ENCODE assay signal across 25 cellular contexts in genomic region chr3:55752911-55753310, GRCh38.
"Had no signal": no experiment of that assay in that cellular context is flagged by ENCODE, and none has a peak within 500 bp of the region (broad histone marks: within the 10 kb centered on the region; RNA-seq: fewer than 3 reads in every experiment).

No MANE protein-coding gene starts in this region.

- FAIRE-seq: colon, endometrium, endothelial cell of umbilical vein, frontal cortex had no signal

- DNase-seq: colonic mucosa; cortex of kidney; dermis blood vessel endothelial cell; dorsolateral prefrontal cortex; effector CD4-positive, alpha-beta T cell; effector CD8-positive, alpha-beta T cell; effector memory CD4-positive, alpha-beta T cell; effector memory CD8-positive, alpha-beta T cell; endodermal cell; erythroblast; esophagus squamous epithelium; foreskin fibroblast; foreskin keratinocyte; foreskin melanocyte; gastrocnemius medialis; glutamatergic neuron; head of caudate nucleus; heart left ventricle; heart right ventricle had no signal

- H3K4me3 ChIP-seq: colonic mucosa, dorsolateral prefrontal cortex, esophagus squamous epithelium, gastrocnemius medialis, gastroesophageal sphincter, heart left ventricle, heart right ventricle had no signal

- H3K9me3 ChIP-seq: colonic mucosa, esophagus squamous epithelium, gastrocnemius medialis, gastroesophageal sphincter, heart left ventricle, heart right ventricle had no signal

- H3K4me1 ChIP-seq: colonic mucosa, gastrocnemius medialis, gastroesophageal sphincter, heart left ventricle, heart right ventricle had no signal

- H3K27ac ChIP-seq: colonic mucosa, dorsolateral prefrontal cortex, esophagus squamous epithelium, foreskin keratinocyte, gastrocnemius medialis, gastroesophageal sphincter, heart left ventricle, heart right ventricle had no signal

- H3K36me3 ChIP-seq: colonic mucosa, esophagus squamous epithelium, gastrocnemius medialis, gastroesophageal sphincter, heart left ventricle, heart right ventricle had no signal

- H3K27me3 ChIP-seq: colonic mucosa, dorsolateral prefrontal cortex, esophagus squamous epithelium, foreskin keratinocyte, gastrocnemius medialis, gastroesophageal sphincter had no signal

- ATAC-seq: effector memory CD8-positive, alpha-beta T cell; esophagus mucosa; foreskin keratinocyte; gastrocnemius medialis; gastroesophageal sphincter; heart left ventricle; heart right ventricle had no signal
